Comparison of ENCODE assay signal across 1 cellular context in the genomic region with DNA sequence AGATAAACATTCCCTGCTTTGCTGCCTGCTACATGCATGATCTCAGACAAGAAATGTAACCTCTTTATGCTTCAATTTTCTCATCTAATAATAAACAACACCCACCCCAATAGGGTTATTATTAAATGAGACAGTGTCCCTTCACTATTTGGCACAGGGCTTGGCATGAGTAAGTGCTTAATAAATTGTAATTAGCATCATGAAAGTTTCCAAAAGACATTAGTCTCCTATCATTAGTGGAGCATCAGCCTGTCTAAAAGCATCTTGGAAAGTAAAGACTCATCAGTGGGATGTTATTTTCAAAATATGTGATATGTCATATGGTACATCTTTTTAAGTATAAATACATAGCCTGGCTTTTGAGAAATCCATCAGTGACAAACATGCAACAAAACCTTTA.
TF ChIP-seq lines count a peak whose summit lies in the region.

No MANE protein-coding gene starts in this region.

TF ChIP-seq in SK-N-SH treated with all-trans-retinoic acid at 6 μM for 48 hours, 23 proteins besides CTCF, POLR2A, EP300 and RAD21 (continued from another document):
- TF ChIP-seq, protein P1, sequence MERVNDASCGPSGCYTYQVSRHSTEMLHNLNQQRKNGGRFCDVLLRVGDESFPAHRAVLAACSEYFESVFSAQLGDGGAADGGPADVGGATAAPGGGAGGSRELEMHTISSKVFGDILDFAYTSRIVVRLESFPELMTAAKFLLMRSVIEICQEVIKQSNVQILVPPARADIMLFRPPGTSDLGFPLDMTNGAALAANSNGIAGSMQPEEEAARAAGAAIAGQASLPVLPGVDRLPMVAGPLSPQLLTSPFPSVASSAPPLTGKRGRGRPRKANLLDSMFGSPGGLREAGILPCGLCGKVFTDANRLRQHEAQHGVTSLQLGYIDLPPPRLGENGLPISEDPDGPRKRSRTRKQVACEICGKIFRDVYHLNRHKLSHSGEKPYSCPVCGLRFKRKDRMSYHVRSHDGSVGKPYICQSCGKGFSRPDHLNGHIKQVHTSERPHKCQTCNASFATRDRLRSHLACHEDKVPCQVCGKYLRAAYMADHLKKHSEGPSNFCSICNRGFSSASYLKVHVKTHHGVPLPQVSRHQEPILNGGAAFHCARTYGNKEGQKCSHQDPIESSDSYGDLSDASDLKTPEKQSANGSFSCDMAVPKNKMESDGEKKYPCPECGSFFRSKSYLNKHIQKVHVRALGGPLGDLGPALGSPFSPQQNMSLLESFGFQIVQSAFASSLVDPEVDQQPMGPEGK (CRISPR knock-in tag; IDR thresholded peaks at IDR 0.05; ENCODE audit: borderline replicate concordance) = 0 out of 2 replicates have a peak, but pooled peaks have one; percentile 56
- TF ChIP-seq OSR1 (CRISPR knock-in tag; IDR thresholded peaks at IDR 0.05) (no peak), CSDC2 (CRISPR knock-in tag; IDR thresholded peaks at IDR 0.05) (no peak), GLIS3 (CRISPR knock-in tag; IDR thresholded peaks at IDR 0.05) (no peak), ZFP30 (CRISPR knock-in tag; IDR thresholded peaks at IDR 0.05) (no peak), RARB (CRISPR knock-in tag; IDR thresholded peaks at IDR 0.05) (no peak), ESRRG (CRISPR knock-in tag; IDR thresholded peaks at IDR 0.05) (no peak; the same call in 1 of the 2 replicates), ZC3H10 (CRISPR knock-in tag; IDR thresholded peaks at IDR 0.05) (peak; percentile 69; the same call in 1 of the 2 replicates), ISL1 (CRISPR knock-in tag; IDR thresholded peaks at IDR 0.05) (peak; percentile 98), SNAI2 (CRISPR knock-in tag; IDR thresholded peaks at IDR 0.05) (peak; percentile 77; the same call in 1 of the 2 replicates)
TF ChIP-seq in SK-N-SH treated with all-trans-retinoic acid at 6 μM for 48 hours: peak in this region for 9.
